12 cellular contexts compared by ENCODE assay signal in genomic region chr1:244628719-244629299, GRCh38.
"Had no signal": no experiment of that assay in that cellular context is flagged by ENCODE, and none has a peak within 500 bp of the region (broad histone marks: within the 10 kb centered on the region; RNA-seq: fewer than 3 reads in every experiment).

No MANE protein-coding gene starts in this region.

- H3K27me3 ChIP-seq: ascending aorta, colonic mucosa, esophagus squamous epithelium had no signal

- H3K9me3 ChIP-seq: ascending aorta, colonic mucosa, esophagus squamous epithelium, psoas muscle had no signal

- FAIRE-seq: bronchial epithelial cell had no signal

- H3K4me3 ChIP-seq: ascending aorta, colonic mucosa, esophagus squamous epithelium, psoas muscle had no signal

- H3K27ac ChIP-seq: ascending aorta, colonic mucosa, esophagus squamous epithelium, psoas muscle had no signal

- H3K4me1 ChIP-seq: ascending aorta, colonic mucosa, esophagus squamous epithelium, psoas muscle had no signal

- DNase-seq: activated B cell treated with CpG ODN at 0.5 μM for 24 hours; activated CD4-positive, alpha-beta T cell treated with anti-CD3 and anti-CD28 coated beads, Interleukin-2, amount 10 ng/mL, durations not matched to agents 24 days and 14 days; activated naive CD4-positive, alpha-beta T cell; colonic mucosa; esophagus squamous epithelium; hypothalamus; left cardiac atrium; psoas muscle; stimulated activated naive CD4-positive, alpha-beta T cell treated with Interleukin-2 at 50 U/mL for 16 hours had no signal

- ATAC-seq: left cardiac atrium, psoas muscle, sciatic nerve had no signal

- H3K36me3 ChIP-seq: ascending aorta, colonic mucosa, esophagus squamous epithelium had no signal
